4 cellular contexts compared by ENCODE assay signal in the genomic region with DNA sequence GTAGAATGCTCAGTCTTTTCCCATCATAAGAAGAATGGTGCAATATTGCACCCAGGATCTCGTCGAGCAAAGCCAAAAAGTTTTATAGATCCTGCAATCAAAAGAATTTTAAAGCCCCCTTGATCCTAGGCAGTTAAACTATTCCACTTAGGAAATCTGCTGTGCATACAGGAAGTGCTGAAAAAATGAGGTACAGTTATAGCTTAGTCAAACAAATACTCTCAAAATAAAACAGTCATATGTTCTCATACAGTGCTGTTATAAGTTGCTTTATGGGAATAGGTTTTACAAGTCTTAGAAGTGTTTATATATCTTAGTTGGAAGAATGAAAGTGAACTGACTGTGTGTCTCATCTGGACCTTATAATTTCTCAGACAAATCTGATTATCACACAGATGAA.
"Had no signal": no experiment of that assay in that cellular context is flagged by ENCODE, and none has a peak within 500 bp of the region (broad histone marks: within the 10 kb centered on the region; RNA-seq: fewer than 3 reads in every experiment).

No MANE protein-coding gene starts in this region.

- H3K4me1 Mint-ChIP-seq: GM23338, H9 had no signal

- H3K27ac Mint-ChIP-seq: GM23338, H9 had no signal

- H3K4me3 Mint-ChIP-seq: GM23338, H9 had no signal

- H3K4me3 ChIP-seq: GM23338 had no signal

- ATAC-seq: GM23338 had no signal

- H3K9me3 Mint-ChIP-seq: GM23338, H9 had no signal

- DNase-seq: H9, HCEC 1CT, IMR-90 had no signal
